Comparison of ENCODE assay signal across 8 cellular contexts in genomic region chr11:62600367-62601113, GRCh38. TPM values are rescaled to one million over a fixed set of nuclear protein-coding genes. Genes with fewer than 3 reads are reported as not detected.
A peak's percentile ranks its signal among the peaks of the same experiment; 100 is the strongest.
DNase-seq lines count a peak whose midpoint lies in the region; ATAC-seq and TF ChIP-seq lines count a peak whose summit lies in the region.

No MANE protein-coding gene starts in this region.

- H3K4me1 Mint-ChIP-seq in CD4-positive, CD25-positive, alpha-beta regulatory T cell, result peaks cover 11 to 67% (median 44%) of the 10 kb centered on the region in 4 donors
- H3K4me1 Mint-ChIP-seq in chondrocyte (ENCODE audit: low read depth), result peaks cover 40% of the 10 kb centered on the region
- peaks cover 44 to 66% (median 51%) of the 10 kb centered on the region in 7 donors for H3K4me1 Mint-ChIP-seq in naive thymus-derived CD4-positive, alpha-beta T cell

- peak overlapping the region; percentile 98 for H3K4me3 ChIP-seq in CD4-positive, CD25-positive, alpha-beta regulatory T cell (ENCODE audit: low read depth, low read length)
- H3K4me3 ChIP-seq in LNCaP clone FGC (ENCODE audit: low read depth, low read length), result peak overlapping the region; percentile 99
- H3K4me3 ChIP-seq in naive thymus-derived CD4-positive, alpha-beta T cell (ENCODE audit: low read length), result peak overlapping the region; percentile 71

- peak in 1 of 3 donors; percentile 42 for DNase-seq in CD4-positive, CD25-positive, alpha-beta regulatory T cell
- DNase-seq in LNCaP clone FGC (ENCODE audit: low read depth) (no peak), chondrocyte (ENCODE audit: low spot score) (no peak), inferior parietal cortex (ENCODE audit: extremely low spot score) (no peak), AG08395 (ENCODE audit: low spot score) (no peak)
- DNase-seq in naive thymus-derived CD4-positive, alpha-beta T cell, result peak in 3 of 9 donors; percentile 21 to 34 (median 24)

- peaks cover 48% of the 10 kb centered on the region for H3K4me1 ChIP-seq in CD4-positive, CD25-positive, alpha-beta regulatory T cell (ENCODE audit: control insufficient read depth, insufficient read depth, low read length, poor library complexity, severe bottlenecking)
- peaks cover 19 to 23% of the 10 kb centered on the region in 2 donors for H3K4me1 ChIP-seq in naive thymus-derived CD4-positive, alpha-beta T cell (ENCODE audit: control insufficient read depth in 2 of 2, insufficient read depth in 2 of 2, low read length in 2 of 2)

- no peak for ATAC-seq in CD4-positive, CD25-positive, alpha-beta regulatory T cell (ENCODE audit: low read depth in 2 of 2)
- no peak for ATAC-seq in naive thymus-derived CD4-positive, alpha-beta T cell
- ATAC-seq in HG03457 (IDR thresholded peaks at IDR 0.05; ENCODE audit: unreplicated experiment) (no peak), HG03432 (IDR thresholded peaks at IDR 0.05; ENCODE audit: unreplicated experiment) (no peak)

- TF ChIP-seq CTCF in LNCaP clone FGC (IDR thresholded peaks at IDR 0.05; ENCODE audit: control insufficient read depth, extremely low read depth, insufficient read depth), result no peak
- no peak for TF ChIP-seq CTCF in chondrocyte (IDR thresholded peaks at IDR 0.05)

- H3K36me3 Mint-ChIP-seq in CD4-positive, CD25-positive, alpha-beta regulatory T cell, result peaks cover 45% of the 10 kb centered on the region
- H3K36me3 Mint-ChIP-seq in chondrocyte (ENCODE audit: low read depth), result peaks cover 19% of the 10 kb centered on the region
- peaks cover 13 to 59% (median 42%) of the 10 kb centered on the region in 5 donors for H3K36me3 Mint-ChIP-seq in naive thymus-derived CD4-positive, alpha-beta T cell

- no peaks in the 10 kb centered on the region for H3K27me3 ChIP-seq in CD4-positive, CD25-positive, alpha-beta regulatory T cell (ENCODE audit: control insufficient read depth, insufficient read depth, low read length)
- H3K27me3 ChIP-seq in naive thymus-derived CD4-positive, alpha-beta T cell (ENCODE audit: control insufficient read depth in 2 of 2, insufficient read depth in 2 of 2, low read length in 2 of 2), result no peaks in the 10 kb centered on the region

- H3K9me3 ChIP-seq in CD4-positive, CD25-positive, alpha-beta regulatory T cell (ENCODE audit: control insufficient read depth in 2 of 2, low read length in 2 of 2), result no peaks in the 10 kb centered on the region
- H3K9me3 ChIP-seq in naive thymus-derived CD4-positive, alpha-beta T cell (ENCODE audit: control insufficient read depth in 2 of 3, low read length in 3 of 3), result no peaks in the 10 kb centered on the region

- H3K36me3 ChIP-seq in CD4-positive, CD25-positive, alpha-beta regulatory T cell (ENCODE audit: control insufficient read depth, insufficient read depth, low read length), result peaks cover 45% of the 10 kb centered on the region
- H3K36me3 ChIP-seq in naive thymus-derived CD4-positive, alpha-beta T cell (ENCODE audit: control insufficient read depth in 2 of 3, insufficient read depth in 3 of 3, low read length in 3 of 3), result peaks cover 12 to 62% (median 35%) of the 10 kb centered on the region in 3 experiments

- CTCF ChIA-PET in naive thymus-derived CD4-positive, alpha-beta T cell (lab: Charles Lee), result interaction anchor here (0.6 to 1.7 kb wide), 4 partner anchors 9 to 254 kb away, joined by 3 to 8 read pairs (median 4); partner anchors contain the start of gene TUT1

- H3K4me3 Mint-ChIP-seq in CD4-positive, CD25-positive, alpha-beta regulatory T cell, result peak overlapping the region; percentile 95 to 100 (median 96)
- H3K4me3 Mint-ChIP-seq in chondrocyte (ENCODE audit: unreplicated experiment), result peak overlapping the region; percentile 80
- peak overlapping the region; percentile 85 to 99 (median 94) for H3K4me3 Mint-ChIP-seq in naive thymus-derived CD4-positive, alpha-beta T cell

- peak overlapping the region; percentile 90 for H3K27ac ChIP-seq in CD4-positive, CD25-positive, alpha-beta regulatory T cell (ENCODE audit: insufficient read depth, low read length, poor library complexity, severe bottlenecking)
- peak overlapping the region; percentile 98 for H3K27ac ChIP-seq in naive thymus-derived CD4-positive, alpha-beta T cell (ENCODE audit: low read depth, low read length)

- intact Hi-C loops in naive thymus-derived CD4-positive, alpha-beta T cell (cut with micrococcal nuclease), result loop anchor here (1.0 to 5.0 kb wide), 6 partner anchors 12 to 257 kb away; partner anchors contain the start of genes EML3 (in 1 of the 2), GANAB (in 1 of the 2), HNRNPUL2 (in 1 of the 2) and UBXN1 (in 1 of the 2)

- H3K27me3 Mint-ChIP-seq in CD4-positive, CD25-positive, alpha-beta regulatory T cell, result no peaks in the 10 kb centered on the region
- H3K27me3 Mint-ChIP-seq in chondrocyte (ENCODE audit: low read depth), result no peaks in the 10 kb centered on the region
- H3K27me3 Mint-ChIP-seq in naive thymus-derived CD4-positive, alpha-beta T cell, result no peaks in the 10 kb centered on the region

- H3K9me3 Mint-ChIP-seq in CD4-positive, CD25-positive, alpha-beta regulatory T cell, result no peaks in the 10 kb centered on the region
- no peaks in the 10 kb centered on the region for H3K9me3 Mint-ChIP-seq in chondrocyte (ENCODE audit: low read depth)
- peaks cover 0 to 1% (median 0%) of the 10 kb centered on the region in 11 donors for H3K9me3 Mint-ChIP-seq in naive thymus-derived CD4-positive, alpha-beta T cell

- H3K27ac Mint-ChIP-seq in CD4-positive, CD25-positive, alpha-beta regulatory T cell, result peak overlapping the region; percentile 96 to 97 (median 96)
- H3K27ac Mint-ChIP-seq in chondrocyte (ENCODE audit: unreplicated experiment), result peak overlapping the region; percentile 76
- H3K27ac Mint-ChIP-seq in naive thymus-derived CD4-positive, alpha-beta T cell, result peak overlapping the region; percentile 90 to 98 (median 97)

- POLR2A ChIA-PET in naive thymus-derived CD4-positive, alpha-beta T cell (lab: Charles Lee), result interaction anchor here (1.0 to 15.2 kb wide), 26 partner anchors 8 to 254 kb away, joined by 3 to 219 read pairs (median 8); partner anchors contain the start of genes B3GAT3, C11orf98, CSKMT and EEF1G

RNA-seq across cellular contexts. Expression of gene MTA2, which starts 1.1 kb away (rescaled TPM):
- 172 TPM for total RNA-seq in CD4-positive, CD25-positive, alpha-beta regulatory T cell
- 10 to 100 TPM; 30.3 to 38.6 (median 33.9) TPM for polyA plus RNA-seq in CD4-positive, CD25-positive, alpha-beta regulatory T cell
- total RNA-seq in chondrocyte, result 81.7 to 89.3 TPM (median 83.0 TPM) in 3 replicates
- total RNA-seq in naive thymus-derived CD4-positive, alpha-beta T cell, result 100 to 1,000 TPM; 134 to 238 (median 199) TPM
- polyA plus RNA-seq in naive thymus-derived CD4-positive, alpha-beta T cell, result 10 to 100 TPM; 25.6 to 46.4 TPM

RNA-seq across cellular contexts. Expression of gene TUT1, which starts 9.2 kb away (rescaled TPM):
- 22.0 TPM for total RNA-seq in CD4-positive, CD25-positive, alpha-beta regulatory T cell
- polyA plus RNA-seq in CD4-positive, CD25-positive, alpha-beta regulatory T cell, result 10 to 100 TPM in 3 of 4 donors, 1 to 10 TPM in 1; 6.5 to 11.9 (median 10.9) TPM
- 9.6 to 15.2 TPM (median 11.8 TPM) in 3 replicates for total RNA-seq in chondrocyte
- total RNA-seq in naive thymus-derived CD4-positive, alpha-beta T cell, result 10 to 100 TPM; 34.5 to 54.6 (median 37.4) TPM
- 10 to 100 TPM; 20.2 to 25.4 TPM for polyA plus RNA-seq in naive thymus-derived CD4-positive, alpha-beta T cell

RNA-seq across cellular contexts. Expression of gene EML3, which starts 12.0 kb away (rescaled TPM):
- total RNA-seq in CD4-positive, CD25-positive, alpha-beta regulatory T cell, result 165 TPM
- polyA plus RNA-seq in CD4-positive, CD25-positive, alpha-beta regulatory T cell, result 10 to 100 TPM; 16.1 to 23.2 (median 16.4) TPM
- total RNA-seq in chondrocyte, result 55.2 to 76.6 TPM (median 58.9 TPM) in 3 replicates
- 100 to 1,000 TPM; 152 to 209 (median 188) TPM for total RNA-seq in naive thymus-derived CD4-positive, alpha-beta T cell
- 10 to 100 TPM; 14.6 to 23.9 TPM for polyA plus RNA-seq in naive thymus-derived CD4-positive, alpha-beta T cell

RNA-seq across cellular contexts. Expression of gene ROM1, which starts 12.5 kb away (rescaled TPM):
- 1.9 TPM for total RNA-seq in CD4-positive, CD25-positive, alpha-beta regulatory T cell
- 1 to 10 TPM in 2 of 4 donors, under 1 TPM in 2; 0.41 to 1.3 (median 0.80) TPM for polyA plus RNA-seq in CD4-positive, CD25-positive, alpha-beta regulatory T cell
- 2.4 to 5.8 TPM (median 3.5 TPM) in 3 replicates for total RNA-seq in chondrocyte
- total RNA-seq in naive thymus-derived CD4-positive, alpha-beta T cell, result 1 to 10 TPM; 1.2 to 2.4 (median 2.0) TPM
- under 1 TPM in 1 of 2 donors, not detected in 1; 0.51 TPM for polyA plus RNA-seq in naive thymus-derived CD4-positive, alpha-beta T cell

RNA-seq across cellular contexts. Expression of gene B3GAT3, which starts 21.2 kb away (rescaled TPM):
- total RNA-seq in CD4-positive, CD25-positive, alpha-beta regulatory T cell, result 57.5 TPM
- polyA plus RNA-seq in CD4-positive, CD25-positive, alpha-beta regulatory T cell, result 10 to 100 TPM; 34.3 to 43.1 (median 35.7) TPM
- total RNA-seq in chondrocyte, result 35.3 to 40.1 TPM (median 37.7 TPM) in 3 replicates
- total RNA-seq in naive thymus-derived CD4-positive, alpha-beta T cell, result 10 to 100 TPM; 55.8 to 78.1 (median 71.2) TPM
- 10 to 100 TPM; 35.0 to 41.9 TPM for polyA plus RNA-seq in naive thymus-derived CD4-positive, alpha-beta T cell
